In the genomic region with DNA sequence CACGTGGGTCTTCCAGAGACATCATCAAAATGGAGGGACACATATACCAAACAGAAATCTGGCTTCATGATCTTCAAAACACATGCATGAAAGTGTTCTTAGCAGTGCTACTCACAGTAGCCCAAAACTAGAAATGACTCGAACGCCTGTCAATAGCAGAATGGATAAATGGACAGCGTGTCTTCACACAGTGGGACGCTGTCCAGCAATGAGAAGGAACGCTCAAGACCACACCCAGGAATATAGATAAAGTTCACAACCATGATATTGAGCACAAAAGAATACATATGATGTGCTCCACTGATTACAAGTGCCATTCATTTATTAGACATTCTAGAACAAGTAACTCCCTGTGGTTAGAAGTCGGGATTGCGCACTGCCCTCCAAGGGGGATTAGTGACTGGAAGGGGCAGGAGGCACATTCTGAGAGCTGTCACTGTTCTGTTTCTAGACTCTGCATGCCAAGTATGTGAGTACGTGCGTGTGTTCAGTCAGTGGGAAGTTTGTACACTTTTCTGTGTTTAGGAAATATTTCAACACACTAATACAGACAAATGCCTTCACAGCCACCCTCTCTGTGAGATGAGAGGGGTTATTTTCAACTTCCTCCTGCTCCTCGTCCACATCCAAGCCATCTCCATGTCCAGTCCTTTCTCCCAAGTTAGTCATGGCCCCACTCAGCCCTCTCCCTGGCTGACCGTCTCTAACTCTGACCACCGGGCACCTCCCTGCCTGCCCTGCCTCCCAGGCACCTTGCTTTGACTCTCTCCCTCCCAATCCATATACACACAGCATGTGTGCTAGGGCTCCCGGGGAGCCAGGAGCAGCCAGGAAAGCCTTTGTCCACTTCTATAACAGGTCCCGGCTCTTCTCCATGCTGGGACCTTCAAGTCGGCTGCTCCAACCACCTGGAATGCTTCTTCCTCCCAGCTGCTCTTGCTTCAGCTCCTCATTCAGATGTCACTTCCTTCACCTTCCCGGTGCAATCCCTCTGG, we compare ENCODE assay signal across 20 cellular contexts. TPM values are rescaled to one million over a fixed set of nuclear protein-coding genes. Genes with fewer than 3 reads are reported as not detected.
DNase-seq lines count a peak whose midpoint lies in the region; ATAC-seq and TF ChIP-seq lines count a peak whose summit lies in the region.
"Had no signal": no experiment of that assay in that cellular context is flagged by ENCODE, and none has a peak within 500 bp of the region (broad histone marks: within the 10 kb centered on the region; RNA-seq: fewer than 3 reads in every experiment).

No MANE protein-coding gene starts in this region.

- H4K20me1 ChIP-seq in smooth muscle cell (ENCODE audit: low read depth), result no peaks in the 10 kb centered on the region

- H3K9me3 ChIP-seq in Peyer's patch (no peaks in the 10 kb centered on the region), smooth muscle cell (replicated peaks; ENCODE audit: low read depth) (no peaks in the 10 kb centered on the region)
- H3K9me3 ChIP-seq: left lung, thyroid gland had no signal

- no peaks in the 10 kb centered on the region for H3K36me3 Mint-ChIP-seq in activated CD4-positive, alpha-beta T cell treated with anti-CD3 and anti-CD28 coated beads, Interleukin-2, amount 10 ng/mL, durations not matched to agents 7 days and 5 days (ENCODE audit: low read depth)
- H3K36me3 Mint-ChIP-seq: CD8-positive, alpha-beta T cell; naive thymus-derived CD8-positive, alpha-beta T cell had no signal

- H3K4me2 ChIP-seq in smooth muscle cell, result peak overlapping the region; percentile 16

- H3K27me3 ChIP-seq in Peyer's patch (no peaks in the 10 kb centered on the region), smooth muscle cell (ENCODE audit: low read depth) (peaks cover 7% of the 10 kb centered on the region)
- H3K27me3 ChIP-seq: thyroid gland had no signal

- POLR2A ChIA-PET in activated CD4-positive, alpha-beta T cell treated with anti-CD3 and anti-CD28 coated beads, Interleukin-2, amount 10 ng/mL, durations not matched to agents 7 days and 5 days (lab: Charles Lee), result no interaction called here

- TF ChIP-seq CTCF in Peyer's patch (IDR thresholded peaks at IDR 0.05), result no peak
- TF ChIP-seq CTCF in smooth muscle cell (IDR thresholded peaks at IDR 0.05; ENCODE audit: borderline replicate concordance, insufficient read depth, poor library complexity, severe bottlenecking), result no peak

- H3K27me3 Mint-ChIP-seq in activated CD4-positive, alpha-beta T cell treated with anti-CD3 and anti-CD28 coated beads, Interleukin-2, amount 10 ng/mL, durations not matched to agents 7 days and 5 days, result no peaks in the 10 kb centered on the region
- H3K27me3 Mint-ChIP-seq: naive thymus-derived CD8-positive, alpha-beta T cell had no signal

- no peaks in the 10 kb centered on the region for H3K79me2 ChIP-seq in smooth muscle cell (ENCODE audit: low read depth)

- H3K4me1 Mint-ChIP-seq in activated CD4-positive, alpha-beta T cell treated with anti-CD3 and anti-CD28 coated beads, Interleukin-2, amount 10 ng/mL, durations not matched to agents 7 days and 5 days, result peaks cover 7% of the 10 kb centered on the region

- H3K27ac ChIP-seq in Peyer's patch (no peak overlapping the region), smooth muscle cell (ENCODE audit: low read depth) (peak overlapping the region; percentile 48)
- H3K27ac ChIP-seq: dorsolateral prefrontal cortex, left lung, SK-N-MC had no signal

- no peaks in the 10 kb centered on the region for H3K9me3 Mint-ChIP-seq in activated CD4-positive, alpha-beta T cell treated with anti-CD3 and anti-CD28 coated beads, Interleukin-2, amount 10 ng/mL, durations not matched to agents 7 days and 5 days
- H3K9me3 Mint-ChIP-seq: CD8-positive, alpha-beta T cell; naive thymus-derived CD8-positive, alpha-beta T cell had no signal

- H3K9ac ChIP-seq in smooth muscle cell (ENCODE audit: low read depth), result no peak overlapping the region

- CTCF ChIA-PET in activated CD4-positive, alpha-beta T cell treated with anti-CD3 and anti-CD28 coated beads, Interleukin-2, amount 10 ng/mL, durations not matched to agents 7 days and 5 days (lab: Charles Lee), result interaction anchor here (1.6 kb wide), 1 partner anchor 36 kb away, joined by 3 read pairs; no protein-coding TSS in a partner anchor

- H3K36me3 ChIP-seq in Peyer's patch, result no peaks in the 10 kb centered on the region
- no peaks in the 10 kb centered on the region for H3K36me3 ChIP-seq in smooth muscle cell (ENCODE audit: low read depth)
- H3K36me3 ChIP-seq: left lung, thyroid gland had no signal

- DNase-seq in activated CD4-positive, alpha-beta T cell treated with anti-CD3 and anti-CD28 coated beads, Interleukin-2, amount 10 ng/mL, durations not matched to agents 7 days and 5 days, result peak; percentile 5
- no peak for DNase-seq in activated CD4-positive, alpha-beta T cell treated with anti-CD3 and anti-CD28 coated beads, Interleukin-2, amount 50 U/mL, for 4 hours
- DNase-seq in Peyer's patch (peak in 2 of 3 donors; percentile 18 to 40), hepatic stellate cell (ENCODE audit: low spot score) (peak; percentile 7), smooth muscle cell (lab: John Stamatoyannopoulos, UW; ENCODE audit: unreplicated experiment) (no peak), hippocampal formation (lab: John Stamatoyannopoulos, UW) (no peak)
- DNase-seq: activated CD8-positive, alpha-beta T cell treated with anti-CD3 and anti-CD28 coated beads, Interleukin-2, amount 10 ng/mL, durations not matched to agents 7 days and 5 days; activated naive CD4-positive, alpha-beta T cell; NCI-H146; stimulated activated CD4-positive, alpha-beta T cell treated with anti-CD3 and anti-CD28 coated beads, Interleukin-1b, Interleukin-23, amount 100 ng/mL, for 48 hours had no signal

- H3K4me1 ChIP-seq in Peyer's patch (peaks cover 0 to 4% (median 0%) of the 10 kb centered on the region in 4 donors), smooth muscle cell (ENCODE audit: low read depth) (peaks cover 14% of the 10 kb centered on the region)

- no peak for TF ChIP-seq POLR2A in Peyer's patch (IDR thresholded peaks at IDR 0.05)

- ATAC-seq in HG02610 (IDR thresholded peaks at IDR 0.05; ENCODE audit: unreplicated experiment) (no peak), GM21576 (IDR thresholded peaks at IDR 0.05; ENCODE audit: unreplicated experiment) (no peak)
- ATAC-seq: activated CD8-positive, alpha-beta T cell treated with anti-CD3 and anti-CD28 coated beads, Interleukin-2, amount 10 ng/mL, durations not matched to agents 7 days and 5 days; CD8-positive, alpha-beta T cell; left lung; naive thymus-derived CD8-positive, alpha-beta T cell had no signal

- H3K27ac Mint-ChIP-seq in activated CD4-positive, alpha-beta T cell treated with anti-CD3 and anti-CD28 coated beads, Interleukin-2, amount 10 ng/mL, durations not matched to agents 7 days and 5 days, result no peak overlapping the region
- H3K27ac Mint-ChIP-seq: activated CD8-positive, alpha-beta T cell treated with anti-CD3 and anti-CD28 coated beads, Interleukin-2, amount 10 ng/mL, durations not matched to agents 7 days and 5 days; CD8-positive, alpha-beta T cell; naive thymus-derived CD8-positive, alpha-beta T cell had no signal

- 59% methylated on average over 17 of the region's 17 CpGs for WGBS in smooth muscle cell (ENCODE audit: low lambda C conversion rate)

- H3K4me3 ChIP-seq in Peyer's patch (no peak overlapping the region), smooth muscle cell (no peak overlapping the region)
- H3K4me3 ChIP-seq: dorsolateral prefrontal cortex, left lung, SK-N-MC, thyroid gland had no signal

- no peak overlapping the region for H3K4me3 Mint-ChIP-seq in activated CD4-positive, alpha-beta T cell treated with anti-CD3 and anti-CD28 coated beads, Interleukin-2, amount 10 ng/mL, durations not matched to agents 7 days and 5 days
- H3K4me3 Mint-ChIP-seq: activated CD8-positive, alpha-beta T cell treated with anti-CD3 and anti-CD28 coated beads, Interleukin-2, amount 10 ng/mL, durations not matched to agents 7 days and 5 days; CD8-positive, alpha-beta T cell; naive thymus-derived CD8-positive, alpha-beta T cell had no signal

- peaks cover 10% of the 10 kb centered on the region for H3F3A ChIP-seq in smooth muscle cell (ENCODE audit: low read depth)

- no peak overlapping the region for H2AFZ ChIP-seq in smooth muscle cell (ENCODE audit: low read depth)

RNA-seq across cellular contexts. Expression of a gene that starts 26.9 kb away (rescaled TPM):
- total RNA-seq in activated CD4-positive, alpha-beta T cell treated with anti-CD3 and anti-CD28 coated beads, Interleukin-2, amount 10 ng/mL, durations not matched to agents 7 days and 5 days, result 10 to 100 TPM; 11.0 to 13.5 TPM
- total RNA-seq in Peyer's patch, result 100 to 1,000 TPM in 2 of 4 donors, 10 to 100 TPM in 2; 23.1 to 156 (median 81.1) TPM
- 61.5 and 67.7 TPM in 2 replicates for total RNA-seq in smooth muscle cell
- 45.0 and 52.3 TPM in 2 replicates for polyA plus RNA-seq in smooth muscle cell
- total RNA-seq: CD8-positive, alpha-beta T cell had no signal
- polyA plus RNA-seq: naive thymus-derived CD8-positive, alpha-beta T cell had no signal

RNA-seq across cellular contexts. Expression of a gene that starts 39.4 kb away (rescaled TPM):
- 1 to 10 TPM; 2.1 to 2.7 TPM for total RNA-seq in activated CD4-positive, alpha-beta T cell treated with anti-CD3 and anti-CD28 coated beads, Interleukin-2, amount 10 ng/mL, durations not matched to agents 7 days and 5 days
- 1 to 10 TPM in 1 of 4 donors, under 1 TPM in 1, not detected in 2; 0.27 to 5.0 TPM for total RNA-seq in Peyer's patch
- total RNA-seq in smooth muscle cell, result not detected in 2 replicates
- polyA plus RNA-seq in smooth muscle cell, result 0.10 TPM in 1 of 2 replicates, not detected in the other
- total RNA-seq: astrocyte, Daoy, thyroid gland had no signal

Comparison
In these comparisons a context has a peak if more than half of its experiments do, and no peak if none do; other contexts are left out.
1. DNase-seq: peak in activated CD4-positive, alpha-beta T cell treated with anti-CD3 and anti-CD28 coated beads, Interleukin-2, amount 10 ng/mL, durations not matched to agents 7 days and 5 days (single experiment), Peyer's patch (2 of 3) and hepatic stellate cell (single experiment); none in activated CD4-positive, alpha-beta T cell treated with anti-CD3 and anti-CD28 coated beads, Interleukin-2, amount 50 U/mL, for 4 hours (0 of 2), smooth muscle cell (single experiment) and hippocampal formation (0 of 2).